ENCODE assay signal across 12 cellular contexts in the genomic region with DNA sequence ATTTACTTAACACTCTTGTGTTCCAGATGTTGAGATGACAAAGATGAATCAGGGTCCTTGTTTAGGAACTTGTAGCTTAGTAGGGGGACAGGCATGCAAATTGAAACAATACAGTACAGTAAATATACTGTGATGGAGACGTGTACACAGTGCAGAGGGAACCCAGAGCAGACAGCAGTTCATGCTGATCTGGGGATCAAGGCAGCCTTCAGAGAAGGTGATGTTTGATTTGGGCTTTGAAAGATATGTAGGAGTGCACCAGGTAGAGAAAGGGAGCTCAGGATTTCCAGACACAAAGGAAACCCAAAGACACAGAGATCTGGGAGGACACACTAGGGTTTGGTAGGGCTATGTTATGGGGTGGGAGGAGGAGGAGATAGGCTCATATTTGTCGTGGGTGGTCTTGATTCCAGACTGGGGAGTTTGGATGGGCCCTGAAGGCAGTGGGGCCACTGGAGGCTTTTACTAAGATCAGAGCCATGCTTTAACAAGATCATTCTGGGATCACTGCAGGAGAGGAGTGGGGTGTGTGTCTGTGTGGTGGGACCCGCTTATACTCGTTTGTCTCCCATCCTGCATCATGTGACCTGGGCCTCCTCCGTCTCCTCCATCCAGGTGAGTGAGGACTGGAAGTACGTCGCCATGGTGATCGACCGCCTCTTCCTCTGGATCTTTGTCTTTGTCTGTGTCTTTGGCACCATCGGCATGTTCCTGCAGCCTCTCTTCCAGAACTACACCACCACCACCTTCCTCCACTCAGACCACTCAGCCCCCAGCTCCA. TPM values are rescaled to one million over a fixed set of nuclear protein-coding genes. Genes with fewer than 3 reads are reported as not detected.
DNase-seq lines count a peak whose midpoint lies in the region; ATAC-seq and TF ChIP-seq lines count a peak whose summit lies in the region.
"Had no signal": no experiment of that assay in that cellular context is flagged by ENCODE, and none has a peak within 500 bp of the region (broad histone marks: within the 10 kb centered on the region; RNA-seq: fewer than 3 reads in every experiment).

No MANE protein-coding gene starts in this region.

- no peaks in the 10 kb centered on the region for H3K9me2 ChIP-seq in MM.1S (replicated peaks; ENCODE audit: insufficient read depth, low read length)

- H3K4me1 ChIP-seq in MM.1S (ENCODE audit: low read length) (peaks cover 5% of the 10 kb centered on the region; the same call in 1 of the 2 replicates), left lung (peaks cover 0 to 3% of the 10 kb centered on the region in 2 donors)

- no peak overlapping the region for H2AFZ ChIP-seq in MM.1S (ENCODE audit: low read length)

- no peaks in the 10 kb centered on the region for H3K4me1 Mint-ChIP-seq in activated CD4-positive, alpha-beta T cell treated with anti-CD3 and anti-CD28 coated beads, Interleukin-2, amount 10 ng/mL, durations not matched to agents 24 days and 14 days

- H3K9me3 Mint-ChIP-seq in activated CD4-positive, alpha-beta T cell treated with anti-CD3 and anti-CD28 coated beads, Interleukin-2, amount 10 ng/mL, durations not matched to agents 24 days and 14 days: no peaks in the 10 kb centered on the region
- H3K9me3 Mint-ChIP-seq: activated T-helper 17 cell treated with anti-CD3 and anti-CD28 coated beads, Interleukin-2, amount 50 U/mL, for 72 hours had no signal

- peak overlapping the region; percentile 13 for H3K27ac Mint-ChIP-seq in activated CD4-positive, alpha-beta T cell treated with anti-CD3 and anti-CD28 coated beads, Interleukin-2, amount 10 ng/mL, durations not matched to agents 24 days and 14 days
- H3K27ac Mint-ChIP-seq: activated T-helper 17 cell treated with anti-CD3 and anti-CD28 coated beads, Interleukin-2, amount 50 U/mL, for 72 hours had no signal

- H3K4me3 Mint-ChIP-seq in activated CD4-positive, alpha-beta T cell treated with anti-CD3 and anti-CD28 coated beads, Interleukin-2, amount 10 ng/mL, durations not matched to agents 24 days and 14 days: no peak overlapping the region
- H3K4me3 Mint-ChIP-seq: activated T-helper 17 cell treated with anti-CD3 and anti-CD28 coated beads, Interleukin-2, amount 50 U/mL, for 72 hours had no signal

- H3K4me2 ChIP-seq in MM.1S (ENCODE audit: low read depth, low read length): no peak overlapping the region

- no peak for DNase-seq in activated CD4-positive, alpha-beta T cell treated with anti-CD3 and anti-CD28 coated beads, Interleukin-2, amount 10 ng/mL, durations not matched to agents 24 days and 14 days
- no peak for DNase-seq in activated CD4-positive, alpha-beta T cell treated with anti-CD3 and anti-CD28 coated beads, Interleukin-2, amount 50 U/mL, for 1 hour
- DNase-seq in MM.1S (no peak), putamen (ENCODE audit: low spot score) (peak; percentile 34), NCI-H187 treated with DMSO at 0.1 percent for 48 hours (lab: John Stamatoyannopoulos, UW) (no peak), left lung (no peak)
- DNase-seq: retina had no signal

- H3K27ac ChIP-seq in MM.1S (ENCODE audit: low read length) (peak overlapping the region; percentile 7; the same call in 1 of the 2 replicates), angular gyrus (ENCODE audit: low read depth, low read length) (peak overlapping the region; percentile 13), left lung (no peak overlapping the region)
- H3K27ac ChIP-seq: neutrophil had no signal

- peaks cover 5% of the 10 kb centered on the region; the same call in 1 of the 2 replicates for H3F3A ChIP-seq in MM.1S (ENCODE audit: insufficient read depth, low read length)

- H3K36me3 ChIP-seq in MM.1S (replicated peaks; ENCODE audit: insufficient read depth, low read length) (peaks cover 5% of the 10 kb centered on the region; the same call in 1 of the 2 replicates), left lung (peaks cover 0 to 27% of the 10 kb centered on the region in 2 donors)

- H3K9ac ChIP-seq in MM.1S (ENCODE audit: low read length): no peak overlapping the region

- H3K27me3 ChIP-seq in MM.1S (replicated peaks; ENCODE audit: insufficient read depth, low read length) (peaks cover 5% of the 10 kb centered on the region), left lung (peaks cover 0 to 6% of the 10 kb centered on the region in 2 donors)

- peaks cover 20% of the 10 kb centered on the region for H3K36me3 Mint-ChIP-seq in activated CD4-positive, alpha-beta T cell treated with anti-CD3 and anti-CD28 coated beads, Interleukin-2, amount 10 ng/mL, durations not matched to agents 24 days and 14 days (ENCODE audit: low read depth)

- H3K27me3 Mint-ChIP-seq in activated CD4-positive, alpha-beta T cell treated with anti-CD3 and anti-CD28 coated beads, Interleukin-2, amount 10 ng/mL, durations not matched to agents 24 days and 14 days: peaks cover 2% of the 10 kb centered on the region
- H3K27me3 Mint-ChIP-seq: activated T-helper 17 cell treated with anti-CD3 and anti-CD28 coated beads, Interleukin-2, amount 50 U/mL, for 72 hours had no signal

- TF ChIP-seq CTCF in MM.1S (IDR thresholded peaks at IDR 0.05; ENCODE audit: low read length): no peak
- TF ChIP-seq CTCF in left lung (IDR thresholded peaks at IDR 0.05): no peak

- ATAC-seq in GM21423 (IDR thresholded peaks at IDR 0.05; ENCODE audit: unreplicated experiment) (no peak), left lung (no peak)
- ATAC-seq: activated T-helper 17 cell treated with anti-CD3 and anti-CD28 coated beads, Interleukin-2, amount 50 U/mL, for 72 hours; Right ventricle myocardium inferior had no signal

- H3K79me2 ChIP-seq in MM.1S (ENCODE audit: low read length): no peaks in the 10 kb centered on the region

- intact Hi-C loops in activated CD4-positive, alpha-beta T cell treated with anti-CD3 and anti-CD28 coated beads, Interleukin-2, amount 10 ng/mL, durations not matched to agents 24 days and 14 days (cut with micrococcal nuclease): no loop called here
- intact Hi-C loops in left lung (cut with DNase I): no loop called here

- no peak overlapping the region for H3K4me3 ChIP-seq in MM.1S (ENCODE audit: low read length)
- H3K4me3 ChIP-seq in left lung: no peak overlapping the region

- H3K9me3 ChIP-seq in MM.1S (replicated peaks; ENCODE audit: insufficient read depth, low read length) (no peaks in the 10 kb centered on the region), left lung (no peaks in the 10 kb centered on the region)
- H3K9me3 ChIP-seq: neutrophil had no signal

- H4K20me1 ChIP-seq in MM.1S (ENCODE audit: insufficient read depth, low read length): no peaks in the 10 kb centered on the region

RNA-seq across cellular contexts. Expression of gene CHRNB2, which starts 7.8 kb away (rescaled TPM):
- 0.14 TPM in 1 of 2 replicates, not detected in the other for total RNA-seq in activated CD4-positive, alpha-beta T cell treated with anti-CD3 and anti-CD28 coated beads, Interleukin-2, amount 10 ng/mL, durations not matched to agents 24 days and 14 days
- total RNA-seq in left lung: under 1 TPM in 1 of 2 donors, not detected in 1; 0.09 TPM
- total RNA-seq: Right ventricle myocardium inferior had no signal

RNA-seq across cellular contexts. Expression of gene UBE2Q1, which starts 16.9 kb away (rescaled TPM):
- total RNA-seq in activated CD4-positive, alpha-beta T cell treated with anti-CD3 and anti-CD28 coated beads, Interleukin-2, amount 10 ng/mL, durations not matched to agents 24 days and 14 days: 86.6 and 104 TPM in 2 replicates
- 10 to 100 TPM; 87.0 to 90.8 TPM for total RNA-seq in left lung

RNA-seq across cellular contexts. Expression of gene ADAR, which starts 32.6 kb away (rescaled TPM):
- 293 and 306 TPM in 2 replicates for total RNA-seq in activated CD4-positive, alpha-beta T cell treated with anti-CD3 and anti-CD28 coated beads, Interleukin-2, amount 10 ng/mL, durations not matched to agents 24 days and 14 days
- 100 to 1,000 TPM; 168 to 197 TPM for total RNA-seq in left lung

Comparison
In these comparisons a context has a peak if more than half of its experiments do, and no peak if none do; other contexts are left out.
1. H3K27ac ChIP-seq: peak in MM.1S (single experiment) and angular gyrus (single experiment); none in left lung (0 of 2).